In genomic region chr14:95498622-95499353, GRCh38 we compare ENCODE assay signal across 12 cellular contexts. TPM values are rescaled to one million over a fixed set of nuclear protein-coding genes. Genes with fewer than 3 reads are reported as not detected.
A peak's percentile ranks its signal among the peaks of the same experiment; 100 is the strongest.
DNase-seq lines count a peak whose midpoint lies in the region; ATAC-seq and TF ChIP-seq lines count a peak whose summit lies in the region.
"Had no signal": no experiment of that assay in that cellular context is flagged by ENCODE, and none has a peak within 500 bp of the region (broad histone marks: within the 10 kb centered on the region; RNA-seq: fewer than 3 reads in every experiment).

No MANE protein-coding gene starts in this region.

- H3K36me3 ChIP-seq in adipocyte (ENCODE audit: control insufficient read depth, insufficient read depth, low read length, severe bottlenecking): peaks cover 4% of the 10 kb centered on the region
- no peaks in the 10 kb centered on the region for H3K36me3 ChIP-seq in thyroid gland

- no peak overlapping the region for H3K4me3 Mint-ChIP-seq in activated T-cell treated with anti-CD3 and anti-CD28 coated beads, Interleukin-2, amount 50 U/mL, for 24 hours
- no peak overlapping the region for H3K4me3 Mint-ChIP-seq in activated naive CD4-positive, alpha-beta T cell treated with anti-CD3 and anti-CD28 coated beads for 36 hours
- H3K4me3 Mint-ChIP-seq: activated T-cell treated with anti-CD3 and anti-CD28 coated beads, Interleukin-2, amount 50 U/mL, for 4 hours had no signal

- DNase-seq in activated T-cell treated with anti-CD3 and anti-CD28 coated beads, Interleukin-2, amount 50 U/mL, for 24 hours: no peak
- DNase-seq in activated T-cell treated with anti-CD3 and anti-CD28 coated beads for 4 hours: no peak
- no peak for DNase-seq in adipocyte (ENCODE audit: low read depth)
- peak; percentile 51 to 72 (median 70) for DNase-seq in right cardiac atrium
- peak; percentile 40 to 56 for DNase-seq in thyroid gland
- DNase-seq in activated naive CD4-positive, alpha-beta T cell treated with anti-CD3 and anti-CD28 coated beads for 36 hours: no peak
- DNase-seq in SHP77 (lab: John Stamatoyannopoulos, UW): no peak
- DNase-seq: activated T-cell treated with anti-CD3 and anti-CD28 coated beads, Interleukin-2, amount 50 U/mL, for 4 hours; GF-D8; naive thymus-derived CD8-positive, alpha-beta T cell had no signal

- no peak overlapping the region for H3K4me3 ChIP-seq in adipocyte (ENCODE audit: low read length)
- no peak overlapping the region for H3K4me3 ChIP-seq in right cardiac atrium (ENCODE audit: low read length)
- no peak overlapping the region for H3K4me3 ChIP-seq in thyroid gland (replicated peaks in 1 of 3)

- peaks cover 49% of the 10 kb centered on the region for H3K36me3 Mint-ChIP-seq in activated T-cell treated with anti-CD3 and anti-CD28 coated beads, Interleukin-2, amount 50 U/mL, for 24 hours (ENCODE audit: low read depth)
- H3K36me3 Mint-ChIP-seq in activated naive CD4-positive, alpha-beta T cell treated with anti-CD3 and anti-CD28 coated beads for 36 hours (ENCODE audit: low read depth): peaks cover 4% of the 10 kb centered on the region

- TF ChIP-seq CTCF in thyroid gland (IDR thresholded peaks at IDR 0.05): no peak

- H3K27ac ChIP-seq in right cardiac atrium (ENCODE audit: low read length) (peak overlapping the region; percentile 51), thyroid gland (peak overlapping the region in 1 of 3 donors; percentile 11)

- 40% methylated on average over 9 of the region's 9 CpGs for WGBS in right cardiac atrium
- whole genome bisulfite sequencing in thyroid gland, 2 donors: 27 to 36% methylated on average over 9 of the region's 9 CpGs

- peaks cover 82% of the 10 kb centered on the region for H3K4me1 Mint-ChIP-seq in activated T-cell treated with anti-CD3 and anti-CD28 coated beads, Interleukin-2, amount 50 U/mL, for 24 hours (ENCODE audit: low read depth)
- H3K4me1 Mint-ChIP-seq in activated naive CD4-positive, alpha-beta T cell treated with anti-CD3 and anti-CD28 coated beads for 36 hours (ENCODE audit: low read depth): peaks cover 54% of the 10 kb centered on the region

- ATAC-seq in right cardiac atrium (peak; percentile 46 to 61), GM21390 (IDR thresholded peaks at IDR 0.05; ENCODE audit: unreplicated experiment) (no peak)
- ATAC-seq: naive thymus-derived CD8-positive, alpha-beta T cell had no signal

- H3K9me3 ChIP-seq in adipocyte (ENCODE audit: control insufficient read depth, low read length) (no peaks in the 10 kb centered on the region), right cardiac atrium (ENCODE audit: control insufficient read depth, low read length) (no peaks in the 10 kb centered on the region), thyroid gland (no peaks in the 10 kb centered on the region)

- no peaks in the 10 kb centered on the region for H3K27me3 Mint-ChIP-seq in activated T-cell treated with anti-CD3 and anti-CD28 coated beads, Interleukin-2, amount 50 U/mL, for 24 hours
- no peaks in the 10 kb centered on the region for H3K27me3 Mint-ChIP-seq in activated naive CD4-positive, alpha-beta T cell treated with anti-CD3 and anti-CD28 coated beads for 36 hours (ENCODE audit: low read depth)
- H3K27me3 Mint-ChIP-seq: naive thymus-derived CD8-positive, alpha-beta T cell had no signal

- CTCF ChIA-PET in activated naive CD4-positive, alpha-beta T cell treated with anti-CD3 and anti-CD28 coated beads for 36 hours (lab: Charles Lee): interaction anchor here (1.0 to 1.1 kb wide), 2 partner anchors 17 to 21 kb away, joined by 3 to 4 read pairs; partner anchors contain the start of gene SYNE3

- no peaks in the 10 kb centered on the region for H3K9me3 Mint-ChIP-seq in activated T-cell treated with anti-CD3 and anti-CD28 coated beads, Interleukin-2, amount 50 U/mL, for 24 hours
- H3K9me3 Mint-ChIP-seq in activated naive CD4-positive, alpha-beta T cell treated with anti-CD3 and anti-CD28 coated beads for 36 hours: no peaks in the 10 kb centered on the region
- H3K9me3 Mint-ChIP-seq: activated T-cell treated with anti-CD3 and anti-CD28 coated beads, Interleukin-2, amount 50 U/mL, for 4 hours; naive thymus-derived CD8-positive, alpha-beta T cell had no signal

- peak overlapping the region; percentile 38 for H3K9ac ChIP-seq in adipocyte (ENCODE audit: low read length)

- peak overlapping the region; percentile 68 for H3K27ac Mint-ChIP-seq in activated T-cell treated with anti-CD3 and anti-CD28 coated beads, Interleukin-2, amount 50 U/mL, for 24 hours
- no peak overlapping the region for H3K27ac Mint-ChIP-seq in activated naive CD4-positive, alpha-beta T cell treated with anti-CD3 and anti-CD28 coated beads for 36 hours

- no peak for TF ChIP-seq POLR2A in thyroid gland (IDR thresholded peaks at IDR 0.05)

- H3K4me1 ChIP-seq in adipocyte (ENCODE audit: control insufficient read depth, insufficient read depth, low read length) (peaks cover 68% of the 10 kb centered on the region), right cardiac atrium (ENCODE audit: control insufficient read depth, insufficient read depth, low read length) (peaks cover 20% of the 10 kb centered on the region), thyroid gland (peaks cover 31 to 41% of the 10 kb centered on the region in 2 donors)

- intact Hi-C loops in right cardiac atrium (cut with DNase I): no loop called here
- intact Hi-C loops in thyroid gland (cut with DNase I): no loop called here
- intact Hi-C loops in activated naive CD4-positive, alpha-beta T cell treated with anti-CD3 and anti-CD28 coated beads for 36 hours (cut with micrococcal nuclease): no loop called here

- H3K27me3 ChIP-seq in adipocyte (replicated peaks; ENCODE audit: control insufficient read depth, insufficient read depth, low read length) (no peaks in the 10 kb centered on the region), right cardiac atrium (ENCODE audit: control insufficient read depth, insufficient read depth) (no peaks in the 10 kb centered on the region), thyroid gland (no peaks in the 10 kb centered on the region)

RNA-seq across cellular contexts. Expression of gene SYNE3, which starts 17.7 kb away (rescaled TPM):
- total RNA-seq in right cardiac atrium: 10 to 100 TPM; 12.1 to 18.0 (median 14.8) TPM
- 5.2 TPM for polyA plus RNA-seq in right cardiac atrium
- total RNA-seq in thyroid gland: 10 to 100 TPM in 3 of 4 donors, 1 to 10 TPM in 1; 9.7 to 21.9 (median 17.6) TPM
- 10 to 100 TPM; 21.6 to 22.8 TPM for total RNA-seq in activated naive CD4-positive, alpha-beta T cell treated with anti-CD3 and anti-CD28 coated beads for 36 hours
- total RNA-seq: H1 had no signal

RNA-seq across cellular contexts. Expression of gene GLRX5, which starts 36.1 kb away (rescaled TPM):
- total RNA-seq in right cardiac atrium (10 to 100 TPM; 78.1 to 82.4 (median 78.7) TPM), thyroid gland (10 to 100 TPM; 33.9 to 64.1 (median 41.3) TPM)
- polyA plus RNA-seq in right cardiac atrium: 111 TPM
- total RNA-seq in activated naive CD4-positive, alpha-beta T cell treated with anti-CD3 and anti-CD28 coated beads for 36 hours: 10 to 100 TPM; 34.2 to 34.6 TPM

Comparison
In these comparisons a context has a peak if more than half of its experiments do, and no peak if none do; other contexts are left out.
1. DNase-seq: peak in right cardiac atrium (3 of 3) and thyroid gland (2 of 2); none in activated T-cell treated with anti-CD3 and anti-CD28 coated beads, Interleukin-2, amount 50 U/mL, for 24 hours (single experiment), activated T-cell treated with anti-CD3 and anti-CD28 coated beads for 4 hours (single experiment), adipocyte (single experiment), activated naive CD4-positive, alpha-beta T cell treated with anti-CD3 and anti-CD28 coated beads for 36 hours (single experiment) and SHP77 (0 of 2).